In genomic region chr3:156602424-156602823, GRCh38 we compare ENCODE assay signal across 15 cellular contexts. TPM values are rescaled to one million over a fixed set of nuclear protein-coding genes. Genes with fewer than 3 reads are reported as not detected.
DNase-seq lines count a peak whose midpoint lies in the region; ATAC-seq, FAIRE-seq and TF ChIP-seq lines count a peak whose summit lies in the region.
"Had no signal": no experiment of that assay in that cellular context is flagged by ENCODE, and none has a peak within 500 bp of the region (broad histone marks: within the 10 kb centered on the region; RNA-seq: fewer than 3 reads in every experiment).

No MANE protein-coding gene starts in this region.

- no peak for TF ChIP-seq EP300 in HepG2 (IDR thresholded peaks at IDR 0.05; ENCODE audit: low read depth in 2 of 2, low read length in 2 of 2)
- no peak for TF ChIP-seq EP300 in HepG2 (CRISPR knock-in tag; IDR thresholded peaks at IDR 0.05; ENCODE audit: borderline replicate concordance)

- peaks cover 7% of the 10 kb centered on the region for H3K27me3 Mint-ChIP-seq in H9 (ENCODE audit: low read depth)

- H4K20me1 ChIP-seq in HepG2 (ENCODE audit: insufficient read depth, low read length) (no peaks in the 10 kb centered on the region), H9 (ENCODE audit: control insufficient read depth, insufficient read depth, insufficient read length) (no peaks in the 10 kb centered on the region)

- no peaks in the 10 kb centered on the region for H3K9me3 Mint-ChIP-seq in H9

- H2AFZ ChIP-seq in HepG2 (ENCODE audit: low read length) (no peak overlapping the region), H9 (ENCODE audit: low read length) (no peak overlapping the region)

- in situ Hi-C loops in Caki2 (cut with HindIII; ENCODE audit: low pct_unique_long_range_greater_than_20kb, low sequenced_read_pairs) (no loop called here), HepG2 (cut with HindIII; ENCODE audit: extremely low pct_ligation_motif_present, low pct_unique_long_range_greater_than_20kb) (no loop called here)

- BruUV-seq in HepG2 (replicated peaks; lab: Mats Ljungman, UMichigan) = no TSS peak

- H3K4me3 ChIP-seq in epithelial cell of esophagus (ENCODE audit: low read length) (no peak overlapping the region), HepG2 (replicated peaks in 1 of 3; ENCODE audit: insufficient read depth in 1 of 3, low read depth in 2 of 3, low read length in 3 of 3) (no peak overlapping the region), mucosa of descending colon (no peak overlapping the region)
- H3K4me3 ChIP-seq: lung had no signal

- peak; percentile 75 for DNase-seq in Caki2 (ENCODE audit: low read depth)
- DNase-seq in epithelial cell of esophagus (ENCODE audit: low read depth) = peak; percentile 68
- DNase-seq in HepG2 (ENCODE audit: low spot score) = no peak
- DNase-seq in H9 = no peak
- no peak for DNase-seq in mucosa of descending colon
- no peak for DNase-seq in cerebellar nuclear complex (lab: John Stamatoyannopoulos, UW)
- DNase-seq: KBM-7, NCI-H2081 had no signal

- ATAC-seq in GM19025 (IDR thresholded peaks at IDR 0.05; ENCODE audit: low read depth, unreplicated experiment) (peak; percentile 35), HG03432 (IDR thresholded peaks at IDR 0.05; ENCODE audit: unreplicated experiment) (peak; percentile 71), HepG2 (no peak), mucosa of descending colon (no peak)

- H3K27ac Mint-ChIP-seq in H9 = no peak overlapping the region
- H3K27ac Mint-ChIP-seq: B cell, progenitor cell of endocrine pancreas had no signal

- H3K79me1 ChIP-seq in H9 (ENCODE audit: insufficient read depth, low read depth, low read length, poor library complexity, severe bottlenecking) = no peaks in the 10 kb centered on the region

- no peak overlapping the region for H3K18ac ChIP-seq in H9 (ENCODE audit: insufficient read length, low read depth, low read length)

- WGBS in HepG2 (ENCODE audit: low lambda C conversion rate) = 92% methylated on average over 2 of the region's 2 CpGs
- WGBS in H9 (ENCODE audit: extremely low coverage, insufficient read length, low lambda C conversion rate) = no CpG with 5 or more reads among the region's 2 CpGs

- no peak overlapping the region for H4K8ac ChIP-seq in H9 (replicated peaks; ENCODE audit: insufficient read length, low read depth, low read length)

- no peak overlapping the region for H2BK12ac ChIP-seq in H9 (ENCODE audit: insufficient read length, low read depth, low read length)

- H3K27ac ChIP-seq in HepG2 (ENCODE audit: extremely low read length, insufficient read depth, low read length) (no peak overlapping the region), H9 (ENCODE audit: insufficient read length, low read depth, low read length) (no peak overlapping the region)

- H3K4me2 ChIP-seq in HepG2 (ENCODE audit: low read depth, low read length) (no peak overlapping the region), H9 (ENCODE audit: insufficient read depth, insufficient read length, low read length) (no peak overlapping the region)

- H3K4me1 ChIP-seq in HepG2 (ENCODE audit: insufficient read depth, low read length) = peaks cover 20% of the 10 kb centered on the region
- H3K4me1 ChIP-seq in H9 (ENCODE audit: insufficient read depth, low read length) = no peaks in the 10 kb centered on the region
- no peaks in the 10 kb centered on the region for H3K4me1 ChIP-seq in mucosa of descending colon (ENCODE audit: low read depth)

- no peaks in the 10 kb centered on the region for H3K79me2 ChIP-seq in HepG2 (ENCODE audit: insufficient read depth, low read length)
- no peaks in the 10 kb centered on the region for H3K79me2 ChIP-seq in H9 (ENCODE audit: insufficient read depth, low read length)

- TF ChIP-seq CTCF in epithelial cell of esophagus (IDR thresholded peaks at IDR 0.05; ENCODE audit: insufficient read depth, low read depth, low read length, missing control alignments) (no peak), HepG2 (CRISPR knock-in tag; IDR thresholded peaks at IDR 0.05) (no peak), H9 (conservative IDR thresholded peaks at IDR 0.05) (no peak), mucosa of descending colon (IDR thresholded peaks at IDR 0.05) (no peak)

- no peak overlapping the region for H4K91ac ChIP-seq in H9 (ENCODE audit: insufficient read length, low read depth, low read length)

- H2BK120ac ChIP-seq in H9 (ENCODE audit: low read depth, low read length, poor library complexity, severe bottlenecking) = no peak overlapping the region

- POLR2A ChIA-PET in HepG2 (lab: Yijun Ruan, JAX) = no interaction called here

- H3K4ac ChIP-seq in H9 (ENCODE audit: low read depth, low read length) = no peak overlapping the region

- CTCF ChIA-PET in HepG2 (lab: Yijun Ruan, JAX; ENCODE audit: low intra/inter-chr PET ratio, low total read pairs) = no interaction called here

- peaks cover 10% of the 10 kb centered on the region for H3K23me2 ChIP-seq in H9 (ENCODE audit: insufficient read length, low read depth, low read length, poor library complexity, severe bottlenecking)

- H3K27me3 ChIP-seq in HepG2 (ENCODE audit: control insufficient read depth in 1 of 2, insufficient read depth in 2 of 2, low read length in 2 of 2) = peaks cover 0 to 22% of the 10 kb centered on the region in 2 experiments; a peak in 3 of 5 replicates
- H3K27me3 ChIP-seq in H9 (ENCODE audit: insufficient read depth, low read length) = no peaks in the 10 kb centered on the region

- H3K9ac ChIP-seq in HepG2 (ENCODE audit: insufficient read depth, low read depth, low read length) (no peak overlapping the region), H9 (ENCODE audit: extremely low read depth, insufficient read length, low read length) (no peak overlapping the region)

- no peak overlapping the region for H2BK20ac ChIP-seq in H9 (ENCODE audit: low read depth, low read length, poor library complexity, severe bottlenecking)

- H2BK5ac ChIP-seq in H9 (ENCODE audit: insufficient read length, low read length) = no peak overlapping the region

- TF ChIP-seq POLR2A in HepG2 (IDR thresholded peaks at IDR 0.05; ENCODE audit: insufficient read depth in 1 of 2, low read depth in 2 of 2, low read length in 2 of 2) = no peak

- H3K23ac ChIP-seq in H9 (ENCODE audit: insufficient read length, low read depth, low read length) = no peak overlapping the region

- H3K4me3 Mint-ChIP-seq in H9 = no peak overlapping the region
- H3K4me3 Mint-ChIP-seq: B cell had no signal

- intact Hi-C loops in HepG2 (cut with micrococcal nuclease; ENCODE audit: unreplicated experiment) = no loop called here
- intact Hi-C loops in mucosa of descending colon (cut with DNase I, micrococcal nuclease) = no loop called here

- no peak overlapping the region for H3K14ac ChIP-seq in H9 (ENCODE audit: insufficient read depth, low read length)

- no peak overlapping the region for H2BK15ac ChIP-seq in H9 (ENCODE audit: low read depth, low read length)

- H2AK5ac ChIP-seq in H9 (ENCODE audit: insufficient read length, low read length) = no peak overlapping the region

- no peaks in the 10 kb centered on the region for H3K9me3 ChIP-seq in HepG2 (ENCODE audit: low read length)
- no peaks in the 10 kb centered on the region for H3K9me3 ChIP-seq in H9 (ENCODE audit: control insufficient read depth, low read depth, low read length)
- no peaks in the 10 kb centered on the region for H3K9me3 ChIP-seq in mucosa of descending colon

- no peak for TF ChIP-seq RAD21 in HepG2 (CRISPR knock-in tag; IDR thresholded peaks at IDR 0.05)

- no peak for FAIRE-seq in HepG2 (lab: Jason Lieb, UNC)
- FAIRE-seq: colon, TTC549 had no signal

- H3K36me3 ChIP-seq in HepG2 (replicated peaks in 1 of 2; ENCODE audit: control insufficient read depth in 1 of 2, insufficient read depth in 2 of 2, low read length in 2 of 2) = no peaks in the 10 kb centered on the region
- no peaks in the 10 kb centered on the region for H3K36me3 ChIP-seq in mucosa of descending colon (ENCODE audit: low read depth)

- H3K36me3 Mint-ChIP-seq in H9 (ENCODE audit: insufficient read depth in 1 of 3, low read depth in 3 of 3) = no peaks in the 10 kb centered on the region

- no peak overlapping the region for H3T11ph ChIP-seq in H9 (ENCODE audit: low read length)

- peaks cover 21 to 24% of the 10 kb centered on the region in 2 experiments for H3K4me1 Mint-ChIP-seq in H9

- H3K56ac ChIP-seq in H9 (ENCODE audit: insufficient read length, low read depth, low read length) = no peak overlapping the region

- H4K5ac ChIP-seq in H9 (ENCODE audit: insufficient read length, low read depth, low read length) = no peak overlapping the region

RNA-seq across cellular contexts. Expression of gene SSR3, which starts 47.5 kb away (rescaled TPM):
- total RNA-seq in Caki2 (2014; rRNA removed; shearing (Covaris generic); ENCODE audit: low replicate concordance) = 177 and 336 TPM in 2 replicates
- total RNA-seq in HepG2 (2016; rRNA removed; fragmentation: Illumina TruSeq; extraction: Trizol) = 268 and 325 TPM in 2 replicates
- 126 and 142 TPM in 2 replicates for total RNA-seq in HepG2 (2016; cell fraction: cytosol; rRNA removed; fragmentation: Illumina TruSeq; extraction: Trizol; ENCODE audit: low read depth)
- 268 and 325 TPM in 2 replicates for total RNA-seq in HepG2 (2016; cell fraction: insoluble cytoplasmic fraction; rRNA removed; fragmentation: Illumina TruSeq; extraction: Trizol)
- total RNA-seq in HepG2 (2016; cell fraction: membrane; rRNA removed; fragmentation: Illumina TruSeq; extraction: Trizol) = 216 and 243 TPM in 2 replicates
- 248 and 272 TPM in 2 replicates for total RNA-seq in HepG2 (2016; cell fraction: nucleus; rRNA removed; fragmentation: Illumina TruSeq; extraction: Trizol)
- polyA plus RNA-seq in HepG2 (2011; rRNA removed) = 202 and 229 TPM in 2 replicates
- polyA plus RNA-seq in HepG2 (2011; cell fraction: cytosol; rRNA removed) = 132 and 137 TPM in 2 replicates
- polyA plus RNA-seq in HepG2 (2011; cell fraction: nucleus; rRNA removed) = 32.0 and 34.3 TPM in 2 replicates
- polyA plus RNA-seq in HepG2 (2012) = 207 and 230 TPM in 2 replicates
- polyA plus RNA-seq in HepG2 (2016; cell fraction: cytosol; fragmentation: Illumina TruSeq; extraction: Trizol; ENCODE audit: low read depth) = 127 and 140 TPM in 2 replicates
- polyA plus RNA-seq in HepG2 (2016; cell fraction: insoluble cytoplasmic fraction; fragmentation: Illumina TruSeq; extraction: Trizol; ENCODE audit: low read depth) = 171 and 180 TPM in 2 replicates
- polyA plus RNA-seq in HepG2 (2016; cell fraction: membrane; fragmentation: Illumina TruSeq; extraction: Trizol; ENCODE audit: low read depth) = 172 and 176 TPM in 2 replicates
- 261 and 267 TPM in 2 replicates for polyA plus RNA-seq in HepG2 (2016; cell fraction: nucleus; fragmentation: Illumina TruSeq; extraction: Trizol; ENCODE audit: insufficient read depth, low read depth)
- 489 and 620 TPM in 2 replicates for polyA minus RNA-seq in HepG2 (2011; rRNA and poly(A)+ RNA removed; ENCODE audit: low replicate concordance)
- polyA minus RNA-seq in HepG2 (2011; cell fraction: cytosol; rRNA and poly(A)+ RNA removed) = 126 and 129 TPM in 2 replicates
- 155 and 165 TPM in 2 replicates for polyA minus RNA-seq in HepG2 (2011; cell fraction: nucleus; rRNA and poly(A)+ RNA removed)
- 176 and 177 TPM in 2 replicates for total RNA-seq in H9 (2021)
- total RNA-seq in mucosa of descending colon = 100 to 1,000 TPM in 2 of 3 donors, 10 to 100 TPM in 1; 97.9 to 125 (median 123) TPM

Comparison
In these comparisons a context has a peak if more than half of its experiments do, and no peak if none do; other contexts are left out.
1. DNase-seq: peak in Caki2 (single experiment) and epithelial cell of esophagus (single experiment); none in HepG2 (single experiment), H9 (single experiment), mucosa of descending colon (0 of 3) and cerebellar nuclear complex (0 of 2).
2. ATAC-seq: peak in GM19025 (single experiment) and HG03432 (single experiment); none in HepG2 (single experiment) and mucosa of descending colon (single experiment).